ENCODE assay signal across 1 cellular context in genomic region chr13:26185720-26186119, GRCh38.
TF ChIP-seq lines count a peak whose summit lies in the region.

No MANE protein-coding gene starts in this region.

TF ChIP-seq in HepG2, 621 proteins besides CTCF, POLR2A, EP300 and RAD21 (continued from another document):
- TF ChIP-seq ZBTB40 (IDR thresholded peaks at IDR 0.05) (no peak), ZBTB40 (CRISPR knock-in tag; IDR thresholded peaks at IDR 0.05) (no peak), IRF9 (CRISPR knock-in tag; IDR thresholded peaks at IDR 0.05; ENCODE audit: borderline replicate concordance) (no peak), DZIP1 (CRISPR knock-in tag; IDR thresholded peaks at IDR 0.05) (no peak), ZNF790 (CRISPR knock-in tag; IDR thresholded peaks at IDR 0.05; ENCODE audit: borderline replicate concordance) (no peak), NFKB2 (CRISPR knock-in tag; IDR thresholded peaks at IDR 0.05; ENCODE audit: borderline replicate concordance) (no peak), RXRA (CRISPR knock-in tag; IDR thresholded peaks at IDR 0.05) (no peak), STAT5B (CRISPR knock-in tag; IDR thresholded peaks at IDR 0.05) (no peak), CSRNP2 (CRISPR knock-in tag; conservative IDR thresholded peaks at IDR 0.05; ENCODE audit: low read depth) (no peak), ZBTB1 (CRISPR knock-in tag; IDR thresholded peaks at IDR 0.05; ENCODE audit: borderline replicate concordance) (no peak), GTF2F1 (IDR thresholded peaks at IDR 0.05; ENCODE audit: low read length) (no peak), ZBTB14 (CRISPR knock-in tag; IDR thresholded peaks at IDR 0.05) (no peak), POGZ (CRISPR knock-in tag; IDR thresholded peaks at IDR 0.05) (no peak)
